In the genomic region with DNA sequence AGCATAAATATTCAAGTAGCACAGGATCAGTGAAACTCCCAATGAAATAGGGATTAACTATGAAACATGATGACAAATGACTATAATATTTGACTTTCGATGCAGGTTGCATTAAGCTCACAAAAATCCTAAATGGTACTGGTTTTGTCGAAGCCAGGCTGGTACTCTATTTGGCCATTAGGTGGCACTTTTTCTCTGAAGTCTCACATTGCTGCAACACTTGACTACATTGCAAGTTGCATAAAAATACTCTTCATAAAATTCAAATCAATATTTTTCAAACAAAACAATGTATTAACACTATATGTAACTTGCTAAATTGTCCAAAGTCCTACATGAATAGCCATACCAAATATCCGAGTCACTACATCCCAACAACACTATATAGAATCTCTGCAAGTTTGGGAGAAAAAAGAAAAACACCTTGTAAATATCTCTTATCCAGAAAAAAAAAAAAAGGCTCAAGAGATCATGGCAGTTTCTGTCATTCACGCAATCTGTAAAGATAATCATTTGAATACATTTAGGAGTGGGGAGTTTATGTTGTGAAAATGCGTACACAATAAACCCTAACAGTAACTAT, we compare ENCODE assay signal across 9 cellular contexts. TPM values are rescaled to one million over a fixed set of nuclear protein-coding genes. Genes with fewer than 3 reads are reported as not detected.
DNase-seq lines count a peak whose midpoint lies in the region; ATAC-seq, FAIRE-seq and TF ChIP-seq lines count a peak whose summit lies in the region.
"Had no signal": no experiment of that assay in that cellular context is flagged by ENCODE, and none has a peak within 500 bp of the region (broad histone marks: within the 10 kb centered on the region; RNA-seq: fewer than 3 reads in every experiment).

No MANE protein-coding gene starts in this region.

- 61 to 64% methylated on average over 5 of the region's 5 CpGs for WGBS in transverse colon (ENCODE audit: low coverage in 1 of 2), 2 donors

- TF ChIP-seq CTCF in bronchial epithelial cell (IDR thresholded peaks at IDR 0.05; ENCODE audit: insufficient read depth, low read length, severe bottlenecking) (peak; percentile 65), kidney epithelial cell (IDR thresholded peaks at IDR 0.05; ENCODE audit: insufficient read depth, low read length, poor library complexity, severe bottlenecking) (peak; percentile 74), transverse colon (IDR thresholded peaks at IDR 0.05) (peak; percentile 75 to 79 (median 77))

- H3K4me1 ChIP-seq in transverse colon = no peaks in the 10 kb centered on the region
- H3K4me1 ChIP-seq: BLaER1 treated with 17β-estradiol and CSF1 and Interleukin-3, amounts not matched to agents 10 nM and 100 nM had no signal

- no peak overlapping the region for H3K4me3 ChIP-seq in bronchial epithelial cell (ENCODE audit: low read depth, low read length)
- no peak overlapping the region for H3K4me3 ChIP-seq in kidney epithelial cell (ENCODE audit: low read depth, low read length)
- no peak overlapping the region for H3K4me3 ChIP-seq in transverse colon
- H3K4me3 ChIP-seq: BLaER1 treated with 17β-estradiol and CSF1 and Interleukin-3, amounts not matched to agents 10 nM and 100 nM had no signal

- in situ Hi-C loops in transverse colon (cut with MboI; ENCODE audit: low pct_ligation_motif_present in 1 of 4, low pct_unique_long_range_greater_than_20kb in 1 of 4, low sequenced_read_pairs in 3 of 4) = loop anchor here (5.0 kb wide), 3 partner anchors 236 to 251 kb away; no protein-coding TSS in a partner anchor

- H3K27ac ChIP-seq in transverse colon = no peak overlapping the region
- H3K27ac ChIP-seq: BLaER1 treated with 17β-estradiol and CSF1 and Interleukin-3, amounts not matched to agents 10 nM and 100 nM had no signal

- FAIRE-seq in bronchial epithelial cell (lab: Jason Lieb, UNC) = no peak

- peak; percentile 27 for ATAC-seq in HG02642 (IDR thresholded peaks at IDR 0.05; ENCODE audit: poor library complexity, unreplicated experiment)

- no peak for TF ChIP-seq POLR2A in transverse colon (IDR thresholded peaks at IDR 0.05)

- intact Hi-C loops in transverse colon (cut with DNase I; ENCODE audit: low total_unique reads) = loop anchor here (5.0 kb wide), 1 partner anchor 236 kb away; no protein-coding TSS in a partner anchor

- H3K36me3 ChIP-seq in bronchial epithelial cell (ENCODE audit: control insufficient read depth, insufficient read depth, low read length) (peaks cover 1% of the 10 kb centered on the region), kidney epithelial cell (ENCODE audit: control insufficient read depth, insufficient read depth, low read length) (no peaks in the 10 kb centered on the region), transverse colon (peaks cover 0 to 29% (median 8%) of the 10 kb centered on the region in 4 donors)

- H3K27me3 ChIP-seq in bronchial epithelial cell (ENCODE audit: control insufficient read depth, insufficient read depth, low read length) = no peaks in the 10 kb centered on the region
- no peaks in the 10 kb centered on the region for H3K27me3 ChIP-seq in kidney epithelial cell (ENCODE audit: control insufficient read depth, insufficient read depth, low read length)
- H3K27me3 ChIP-seq in transverse colon = no peaks in the 10 kb centered on the region
- H3K27me3 ChIP-seq: BLaER1 treated with 17β-estradiol and CSF1 and Interleukin-3, amounts not matched to agents 10 nM and 100 nM had no signal

- TF ChIP-seq EP300 in transverse colon (IDR thresholded peaks at IDR 0.05; ENCODE audit: low read depth) = no peak

- H3K9me3 ChIP-seq in transverse colon = no peaks in the 10 kb centered on the region
- H3K9me3 ChIP-seq: BLaER1 treated with 17β-estradiol and CSF1 and Interleukin-3, amounts not matched to agents 10 nM and 100 nM had no signal

- peak; percentile 22 for DNase-seq in DMS79 treated with DMSO at 0.1 percent for 48 hours (lab: John Stamatoyannopoulos, UW)
- no peak for DNase-seq in DMS79 (lab: John Stamatoyannopoulos, UW)
- peak; percentile 3 for DNase-seq in NCI-H774 (lab: John Stamatoyannopoulos, UW)
- peak; percentile 62 for DNase-seq in bronchial epithelial cell (ENCODE audit: low read depth)
- peak; percentile 18 for DNase-seq in kidney epithelial cell (ENCODE audit: low read depth)
- DNase-seq in transverse colon = peak; percentile 9
- DNase-seq in stimulated activated CD4-positive, alpha-beta T cell treated with anti-CD3 and anti-CD28 coated beads, Interleukin-15, amount 100 ng/mL, for 24 hours = no peak

RNA-seq across cellular contexts. Expression of a gene that starts 9.5 kb away (rescaled TPM):
- total RNA-seq in bronchial epithelial cell (22.0 and 31.3 TPM in 2 replicates), kidney epithelial cell (4.8 and 7.2 TPM in 2 replicates), transverse colon (10 to 100 TPM in 3 of 4 donors, 1 to 10 TPM in 1; 9.7 to 18.7 (median 13.1) TPM)

Comparison
In these comparisons a context has a peak if more than half of its experiments do, and no peak if none do; other contexts are left out.
1. DNase-seq: peak in DMS79 treated with DMSO at 0.1 percent for 48 hours (single experiment), NCI-H774 (single experiment), bronchial epithelial cell (single experiment), kidney epithelial cell (single experiment) and transverse colon (single experiment); none in DMS79 (single experiment) and stimulated activated CD4-positive, alpha-beta T cell treated with anti-CD3 and anti-CD28 coated beads, Interleukin-15, amount 100 ng/mL, for 24 hours (single experiment).
2. Peak in every context shown above with its lines, with median percentiles within 50 percentile points of each other: CTCF ChIP-seq.